In the genomic region with DNA sequence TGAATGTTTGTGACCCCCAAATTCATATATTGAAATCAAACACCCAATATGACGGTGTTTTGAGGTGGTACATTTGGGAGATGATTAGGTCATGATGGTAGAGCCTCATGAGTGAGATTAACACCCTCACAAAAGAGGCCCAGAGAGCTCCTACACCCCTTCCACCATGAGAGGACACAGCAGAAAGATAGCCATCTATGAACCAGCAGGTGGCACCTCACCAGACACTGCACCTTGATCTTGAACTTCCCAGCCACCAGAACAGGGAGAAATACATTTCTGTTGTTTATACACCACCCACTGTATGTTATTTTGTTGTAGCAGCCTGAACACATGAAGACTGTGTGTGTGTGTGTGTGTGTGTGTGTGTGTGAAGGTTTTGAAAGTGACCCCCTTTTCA, we compare ENCODE assay signal across 15 cellular contexts. TPM values are rescaled to one million over a fixed set of nuclear protein-coding genes. Genes with fewer than 3 reads are reported as not detected.
DNase-seq lines count a peak whose midpoint lies in the region; ATAC-seq and TF ChIP-seq lines count a peak whose summit lies in the region.
"Had no signal": no experiment of that assay in that cellular context is flagged by ENCODE, and none has a peak within 500 bp of the region (broad histone marks: within the 10 kb centered on the region; RNA-seq: fewer than 3 reads in every experiment).

No MANE protein-coding gene starts in this region.

- H3K27me3 ChIP-seq in BJ (ENCODE audit: control insufficient read depth, insufficient read depth, low read length) = no peaks in the 10 kb centered on the region
- H3K27me3 ChIP-seq in Panc1 (ENCODE audit: control insufficient read depth, insufficient read depth, low read length) = peaks cover 9% of the 10 kb centered on the region; the same call in 1 of the 2 replicates

- no peak for DNase-seq in BJ (ENCODE audit: low read depth)
- no peak for DNase-seq in GM12864 (ENCODE audit: low read depth)
- no peak for DNase-seq in Panc1 (ENCODE audit: low read depth, low spot score)
- peak; percentile 15 for DNase-seq in epithelial cell of esophagus (ENCODE audit: low read depth)
- DNase-seq in activated CD4-positive, CD25-positive, alpha-beta regulatory T cell (lab: John Stamatoyannopoulos, UW) = no peak
- DNase-seq: activated gamma-delta T cell; central memory CD4-positive, alpha-beta T cell; esophagus squamous epithelium; NCI-H2081 treated with DMSO at 0.1 percent for 48 hours had no signal

- H3K4me1 ChIP-seq in Panc1 (ENCODE audit: control insufficient read depth, insufficient read depth, low read length) = 0 out of 2 replicates have a peak, but pooled peaks cover 3% of the 10 kb centered on the region

- intact Hi-C loops in Panc1 (cut with micrococcal nuclease; ENCODE audit: unreplicated experiment) = no loop called here

- H3K9me3 ChIP-seq in Panc1 (ENCODE audit: control insufficient read depth, insufficient read depth, low read depth, low read length) = no peaks in the 10 kb centered on the region
- H3K9me3 ChIP-seq: esophagus squamous epithelium had no signal

- H3K36me3 ChIP-seq in BJ (ENCODE audit: control insufficient read depth, insufficient read depth, low read length) (no peaks in the 10 kb centered on the region), Panc1 (ENCODE audit: control insufficient read depth, insufficient read depth, low read length) (no peaks in the 10 kb centered on the region)
- H3K36me3 ChIP-seq: esophagus squamous epithelium, neural progenitor cell had no signal

- no peak overlapping the region for H3K27ac ChIP-seq in Panc1 (ENCODE audit: low read length)
- H3K27ac ChIP-seq: esophagus squamous epithelium, HL-60, neural progenitor cell had no signal

- in situ Hi-C loops in Panc1 (cut with HindIII; ENCODE audit: low pct_unique_long_range_greater_than_20kb, low sequenced_read_pairs) = no loop called here

- POLR2A ChIA-PET in BJ (lab: Charles Lee) (no interaction called here), Panc1 (lab: Charles Lee) (no interaction called here)

- ATAC-seq in Panc1 (no peak), HG02981 (IDR thresholded peaks at IDR 0.05; ENCODE audit: unreplicated experiment) (no peak), GM21526 (IDR thresholded peaks at IDR 0.05; ENCODE audit: low FRiP score, unreplicated experiment) (no peak), HG02840 (IDR thresholded peaks at IDR 0.05; ENCODE audit: low FRiP score, unreplicated experiment) (no peak)
- ATAC-seq: activated CD4-positive, CD25-positive, alpha-beta regulatory T cell treated with anti-CD3 and anti-CD28 coated beads, Interleukin-2, amount 50 U/mL, for 24 hours had no signal

- BruUV-seq in Panc1 (replicated peaks; lab: Mats Ljungman, UMichigan) = no TSS peak

- TF ChIP-seq CTCF in BJ (IDR thresholded peaks at IDR 0.05; ENCODE audit: insufficient read depth, low read depth, low read length) = 0 out of 2 replicates have a peak, but pooled peaks have one; percentile 4
- peak; percentile 28 for TF ChIP-seq CTCF in GM12864 (IDR thresholded peaks at IDR 0.05; ENCODE audit: low read depth, low read length, missing control alignments)
- peak; percentile 29; the same call in 1 of the 2 replicates for TF ChIP-seq CTCF in Panc1 (IDR thresholded peaks at IDR 0.05)
- peak; percentile 16 for TF ChIP-seq CTCF in epithelial cell of esophagus (IDR thresholded peaks at IDR 0.05; ENCODE audit: insufficient read depth, low read depth, low read length, missing control alignments)

- H3K4me3 ChIP-seq in BJ (ENCODE audit: low read depth, low read length) (no peak overlapping the region), GM12864 (ENCODE audit: low read depth, low read length) (no peak overlapping the region), Panc1 (ENCODE audit: low read depth in 2 of 2, low read length in 2 of 2) (no peak overlapping the region), epithelial cell of esophagus (ENCODE audit: low read length) (no peak overlapping the region)
- H3K4me3 ChIP-seq: esophagus squamous epithelium, neural progenitor cell had no signal

- CTCF ChIA-PET in BJ (lab: Yijun Ruan, JAX) = interaction anchor here (0.9 to 19.5 kb wide), 6 partner anchors 12 to 257 kb away, joined by 4 to 354 read pairs (median 4); a partner anchor contains a TSS
- CTCF ChIA-PET in Panc1 (lab: Charles Lee) = no interaction called here

RNA-seq across cellular contexts. Expression of a gene that starts 58.1 kb away (rescaled TPM):
- 16.0 and 19.7 TPM in 2 replicates for polyA plus RNA-seq in BJ (2011; rRNA removed)
- 9.9 and 10.0 TPM in 2 replicates for polyA minus RNA-seq in BJ (2011; rRNA and poly(A)+ RNA removed)
- total RNA-seq in Panc1 (2021; ENCODE audit: unreplicated experiment) = 5.0 TPM
- 1.4 TPM for polyA plus RNA-seq in Panc1 (2012; ENCODE audit: insufficient read length)
